ENCODE assay signal across 1 cellular context in the genomic region with DNA sequence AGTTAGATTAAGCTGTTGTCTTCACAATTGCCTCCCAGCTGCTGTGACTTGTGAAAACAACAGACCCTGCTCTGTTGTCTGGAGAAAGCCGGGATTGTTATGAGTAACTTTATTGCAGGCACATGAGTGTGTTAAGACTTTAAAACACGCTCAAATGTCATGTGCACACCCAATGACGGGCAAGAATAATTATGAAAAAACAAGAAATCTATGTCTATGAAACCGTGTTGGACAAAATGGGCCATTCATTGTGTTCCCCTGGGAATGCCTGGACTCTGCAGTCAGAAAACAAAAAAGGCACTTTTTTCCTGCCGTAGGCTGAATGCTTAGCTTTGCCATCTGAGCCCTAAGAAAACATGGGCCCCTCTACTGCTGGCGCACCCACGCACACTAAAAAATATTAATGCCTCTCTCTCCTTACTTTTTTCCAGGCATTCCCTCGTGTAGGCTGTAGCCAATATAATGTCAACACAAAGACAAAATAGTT.
TF ChIP-seq lines count a peak whose summit lies in the region.

No MANE protein-coding gene starts in this region.

TF ChIP-seq in IMR-90, 13 proteins besides CTCF, POLR2A, EP300 and RAD21 (continued from another document):
- no peak for TF ChIP-seq FOS (IDR thresholded peaks at IDR 0.05; ENCODE audit: low read depth, low read length)
- no peak for TF ChIP-seq CEBPB (IDR thresholded peaks at IDR 0.05; ENCODE audit: low read depth, low read length)
- no peak for TF ChIP-seq MAZ (IDR thresholded peaks at IDR 0.05; ENCODE audit: borderline replicate concordance, low read depth, low read length)
- no peak for TF ChIP-seq NFE2L2 (IDR thresholded peaks at IDR 0.05; ENCODE audit: low read depth, low read length)
